Comparison of ENCODE assay signal across 1 cellular context in genomic region chr19:45450042-45450380, GRCh38.
A peak's percentile ranks its signal among the peaks of the same experiment; 100 is the strongest.
TF ChIP-seq lines count a peak whose summit lies in the region.

No MANE protein-coding gene starts in this region.

TF ChIP-seq in HepG2, 621 proteins besides CTCF, POLR2A, EP300 and RAD21 (continued from another document):
- TF ChIP-seq ZNF607 (CRISPR knock-in tag; IDR thresholded peaks at IDR 0.05; ENCODE audit: borderline replicate concordance) (no peak), ZNF138 (CRISPR knock-in tag; IDR thresholded peaks at IDR 0.05; ENCODE audit: low read depth) (no peak), BHLHE40 (IDR thresholded peaks at IDR 0.05; ENCODE audit: low read length) (peak; percentile 76), KDM2A (CRISPR knock-in tag; IDR thresholded peaks at IDR 0.05; ENCODE audit: borderline replicate concordance, low read depth) (0 out of 2 replicates have a peak, but pooled peaks have one; percentile 0), HOXA7 (CRISPR knock-in tag; IDR thresholded peaks at IDR 0.05) (no peak), SIN3B (IDR thresholded peaks at IDR 0.05; ENCODE audit: low read length) (no peak), REPIN1 (CRISPR knock-in tag; IDR thresholded peaks at IDR 0.05; ENCODE audit: borderline replicate concordance, low read depth) (no peak), SOX5 (CRISPR knock-in tag; IDR thresholded peaks at IDR 0.05; ENCODE audit: borderline replicate concordance) (no peak), ZBTB7B (CRISPR knock-in tag; IDR thresholded peaks at IDR 0.05) (no peak), DNMT1 (CRISPR knock-in tag; IDR thresholded peaks at IDR 0.05) (no peak), ISX (CRISPR knock-in tag; conservative IDR thresholded peaks at IDR 0.05) (no peak), AHDC1 (CRISPR knock-in tag; IDR thresholded peaks at IDR 0.05; ENCODE audit: borderline replicate concordance) (0 out of 2 replicates have a peak, but pooled peaks have one; percentile 11), ZNF691 (CRISPR knock-in tag; IDR thresholded peaks at IDR 0.05; ENCODE audit: borderline replicate concordance, low read depth) (no peak), CBX2 (IDR thresholded peaks at IDR 0.05; ENCODE audit: low read depth, low read length) (no peak), CBX2 (CRISPR knock-in tag; IDR thresholded peaks at IDR 0.05; ENCODE audit: low read depth) (no peak), ZNF333 (CRISPR knock-in tag; IDR thresholded peaks at IDR 0.05; ENCODE audit: borderline replicate concordance) (no peak), ZSCAN25 (CRISPR knock-in tag; IDR thresholded peaks at IDR 0.05) (no peak), PATZ1 (CRISPR knock-in tag; IDR thresholded peaks at IDR 0.05) (no peak), ZNF709 (CRISPR knock-in tag; IDR thresholded peaks at IDR 0.05) (no peak), ZNF512B (CRISPR knock-in tag; IDR thresholded peaks at IDR 0.05; ENCODE audit: borderline replicate concordance) (no peak), POLR2AphosphoS2 (IDR thresholded peaks at IDR 0.05; ENCODE audit: low read depth, low read length) (no peak), MYPOP (CRISPR knock-in tag; IDR thresholded peaks at IDR 0.05) (no peak), ZNF292 (CRISPR knock-in tag; IDR thresholded peaks at IDR 0.05; ENCODE audit: borderline replicate concordance, low read depth) (0 out of 2 replicates have a peak, but pooled peaks have one; percentile 7), NR2F1 (CRISPR knock-in tag; IDR thresholded peaks at IDR 0.05) (0 out of 4 replicates have a peak, but pooled peaks of 1 of the 2 experiments have one; percentile 10), SP1 (IDR thresholded peaks at IDR 0.05) (no peak), SP1 (CRISPR knock-in tag; IDR thresholded peaks at IDR 0.05) (no peak), DPF2 (CRISPR knock-in tag; IDR thresholded peaks at IDR 0.05; ENCODE audit: borderline replicate concordance, low read depth) (no peak), FOXJ3 (CRISPR knock-in tag; IDR thresholded peaks at IDR 0.05; ENCODE audit: borderline replicate concordance) (no peak), MTF2 (CRISPR knock-in tag; IDR thresholded peaks at IDR 0.05; ENCODE audit: borderline replicate concordance) (no peak), PPARG (CRISPR knock-in tag; conservative IDR thresholded peaks at IDR 0.05) (no peak), ZNF354B (CRISPR knock-in tag; IDR thresholded peaks at IDR 0.05) (no peak)
- TF ChIP-seq, protein P1, sequence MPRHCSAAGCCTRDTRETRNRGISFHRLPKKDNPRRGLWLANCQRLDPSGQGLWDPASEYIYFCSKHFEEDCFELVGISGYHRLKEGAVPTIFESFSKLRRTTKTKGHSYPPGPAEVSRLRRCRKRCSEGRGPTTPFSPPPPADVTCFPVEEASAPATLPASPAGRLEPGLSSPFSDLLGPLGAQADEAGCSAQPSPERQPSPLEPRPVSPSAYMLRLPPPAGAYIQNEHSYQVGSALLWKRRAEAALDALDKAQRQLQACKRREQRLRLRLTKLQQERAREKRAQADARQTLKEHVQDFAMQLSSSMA (CRISPR knock-in tag; IDR thresholded peaks at IDR 0.05) = no peak
- TF ChIP-seq, protein P2, sequence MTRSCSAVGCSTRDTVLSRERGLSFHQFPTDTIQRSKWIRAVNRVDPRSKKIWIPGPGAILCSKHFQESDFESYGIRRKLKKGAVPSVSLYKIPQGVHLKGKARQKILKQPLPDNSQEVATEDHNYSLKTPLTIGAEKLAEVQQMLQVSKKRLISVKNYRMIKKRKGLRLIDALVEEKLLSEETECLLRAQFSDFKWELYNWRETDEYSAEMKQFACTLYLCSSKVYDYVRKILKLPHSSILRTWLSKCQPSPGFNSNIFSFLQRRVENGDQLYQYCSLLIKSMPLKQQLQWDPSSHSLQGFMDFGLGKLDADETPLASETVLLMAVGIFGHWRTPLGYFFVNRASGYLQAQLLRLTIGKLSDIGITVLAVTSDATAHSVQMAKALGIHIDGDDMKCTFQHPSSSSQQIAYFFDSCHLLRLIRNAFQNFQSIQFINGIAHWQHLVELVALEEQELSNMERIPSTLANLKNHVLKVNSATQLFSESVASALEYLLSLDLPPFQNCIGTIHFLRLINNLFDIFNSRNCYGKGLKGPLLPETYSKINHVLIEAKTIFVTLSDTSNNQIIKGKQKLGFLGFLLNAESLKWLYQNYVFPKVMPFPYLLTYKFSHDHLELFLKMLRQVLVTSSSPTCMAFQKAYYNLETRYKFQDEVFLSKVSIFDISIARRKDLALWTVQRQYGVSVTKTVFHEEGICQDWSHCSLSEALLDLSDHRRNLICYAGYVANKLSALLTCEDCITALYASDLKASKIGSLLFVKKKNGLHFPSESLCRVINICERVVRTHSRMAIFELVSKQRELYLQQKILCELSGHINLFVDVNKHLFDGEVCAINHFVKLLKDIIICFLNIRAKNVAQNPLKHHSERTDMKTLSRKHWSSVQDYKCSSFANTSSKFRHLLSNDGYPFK (CRISPR knock-in tag; IDR thresholded peaks at IDR 0.05; ENCODE audit: borderline replicate concordance) = no peak
- TF ChIP-seq, protein P3, sequence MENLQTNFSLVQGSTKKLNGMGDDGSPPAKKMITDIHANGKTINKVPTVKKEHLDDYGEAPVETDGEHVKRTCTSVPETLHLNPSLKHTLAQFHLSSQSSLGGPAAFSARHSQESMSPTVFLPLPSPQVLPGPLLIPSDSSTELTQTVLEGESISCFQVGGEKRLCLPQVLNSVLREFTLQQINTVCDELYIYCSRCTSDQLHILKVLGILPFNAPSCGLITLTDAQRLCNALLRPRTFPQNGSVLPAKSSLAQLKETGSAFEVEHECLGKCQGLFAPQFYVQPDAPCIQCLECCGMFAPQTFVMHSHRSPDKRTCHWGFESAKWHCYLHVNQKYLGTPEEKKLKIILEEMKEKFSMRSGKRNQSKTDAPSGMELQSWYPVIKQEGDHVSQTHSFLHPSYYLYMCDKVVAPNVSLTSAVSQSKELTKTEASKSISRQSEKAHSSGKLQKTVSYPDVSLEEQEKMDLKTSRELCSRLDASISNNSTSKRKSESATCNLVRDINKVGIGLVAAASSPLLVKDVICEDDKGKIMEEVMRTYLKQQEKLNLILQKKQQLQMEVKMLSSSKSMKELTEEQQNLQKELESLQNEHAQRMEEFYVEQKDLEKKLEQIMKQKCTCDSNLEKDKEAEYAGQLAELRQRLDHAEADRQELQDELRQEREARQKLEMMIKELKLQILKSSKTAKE (CRISPR knock-in tag; IDR thresholded peaks at IDR 0.05; ENCODE audit: borderline replicate concordance) = no peak
- TF ChIP-seq, protein P4, sequence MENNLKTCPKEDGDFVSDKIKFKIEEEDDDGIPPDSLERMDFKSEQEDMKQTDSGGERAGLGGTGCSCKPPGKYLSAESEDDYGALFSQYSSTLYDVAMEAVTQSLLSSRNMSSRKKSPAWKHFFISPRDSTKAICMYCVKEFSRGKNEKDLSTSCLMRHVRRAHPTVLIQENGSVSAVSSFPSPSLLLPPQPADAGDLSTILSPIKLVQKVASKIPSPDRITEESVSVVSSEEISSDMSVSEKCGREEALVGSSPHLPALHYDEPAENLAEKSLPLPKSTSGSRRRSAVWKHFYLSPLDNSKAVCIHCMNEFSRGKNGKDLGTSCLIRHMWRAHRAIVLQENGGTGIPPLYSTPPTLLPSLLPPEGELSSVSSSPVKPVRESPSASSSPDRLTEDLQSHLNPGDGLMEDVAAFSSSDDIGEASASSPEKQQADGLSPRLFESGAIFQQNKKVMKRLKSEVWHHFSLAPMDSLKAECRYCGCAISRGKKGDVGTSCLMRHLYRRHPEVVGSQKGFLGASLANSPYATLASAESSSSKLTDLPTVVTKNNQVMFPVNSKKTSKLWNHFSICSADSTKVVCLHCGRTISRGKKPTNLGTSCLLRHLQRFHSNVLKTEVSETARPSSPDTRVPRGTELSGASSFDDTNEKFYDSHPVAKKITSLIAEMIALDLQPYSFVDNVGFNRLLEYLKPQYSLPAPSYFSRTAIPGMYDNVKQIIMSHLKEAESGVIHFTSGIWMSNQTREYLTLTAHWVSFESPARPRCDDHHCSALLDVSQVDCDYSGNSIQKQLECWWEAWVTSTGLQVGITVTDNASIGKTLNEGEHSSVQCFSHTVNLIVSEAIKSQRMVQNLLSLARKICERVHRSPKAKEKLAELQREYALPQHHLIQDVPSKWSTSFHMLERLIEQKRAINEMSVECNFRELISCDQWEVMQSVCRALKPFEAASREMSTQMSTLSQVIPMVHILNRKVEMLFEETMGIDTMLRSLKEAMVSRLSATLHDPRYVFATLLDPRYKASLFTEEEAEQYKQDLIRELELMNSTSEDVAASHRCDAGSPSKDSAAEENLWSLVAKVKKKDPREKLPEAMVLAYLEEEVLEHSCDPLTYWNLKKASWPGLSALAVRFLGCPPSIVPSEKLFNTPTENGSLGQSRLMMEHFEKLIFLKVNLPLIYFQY (CRISPR knock-in tag; IDR thresholded peaks at IDR 0.05; ENCODE audit: borderline replicate concordance) = no peak
